11 cellular contexts compared by ENCODE assay signal in genomic region chr17:70405492-70406220, GRCh38.
DNase-seq lines count a peak whose midpoint lies in the region; ATAC-seq, FAIRE-seq and TF ChIP-seq lines count a peak whose summit lies in the region.
"Had no signal": no experiment of that assay in that cellular context is flagged by ENCODE, and none has a peak within 500 bp of the region (broad histone marks: within the 10 kb centered on the region; RNA-seq: fewer than 3 reads in every experiment).

No MANE protein-coding gene starts in this region.

- POLR2A ChIA-PET in CD4-positive, alpha-beta memory T cell (lab: Charles Lee; ENCODE audit: partially characterized antibody), result no interaction called here

- H3K27me3 Mint-ChIP-seq in CD4-positive, alpha-beta memory T cell, result no peaks in the 10 kb centered on the region

- ATAC-seq in gastrocnemius medialis, result no peak
- ATAC-seq: body of pancreas had no signal

- H3K36me3 Mint-ChIP-seq in CD4-positive, alpha-beta memory T cell, result no peaks in the 10 kb centered on the region

- CTCF ChIA-PET in CD4-positive, alpha-beta memory T cell (lab: Charles Lee; ENCODE audit: partially characterized antibody), result no interaction called here

- DNase-seq in AG09319 (ENCODE audit: extremely low read depth, low read depth), result peak; percentile 65
- DNase-seq in H54 (ENCODE audit: insufficient read length, low spot score), result peak; percentile 29
- DNase-seq in NOMO-1 treated with DMSO at 0.1 percent for 48 hours (lab: John Stamatoyannopoulos, UW; ENCODE audit: unreplicated experiment), result peak; percentile 84
- DNase-seq in foreskin fibroblast, result peak; percentile 82 to 94
- DNase-seq in gastrocnemius medialis, result no peak
- no peak for DNase-seq in CD4-positive, alpha-beta memory T cell
- DNase-seq in retina, result no peak
- no peak for DNase-seq in NCI-H2171 treated with DMSO at 0.1 percent for 48 hours (lab: John Stamatoyannopoulos, UW)
- DNase-seq: GF-D8, NCI-H69 had no signal

- peaks cover 0 to 2% (median 0%) of the 10 kb centered on the region in 8 donors for H3K9me3 Mint-ChIP-seq in CD4-positive, alpha-beta memory T cell

- no peaks in the 10 kb centered on the region for H3K9me3 ChIP-seq in gastrocnemius medialis
- no peaks in the 10 kb centered on the region for H3K9me3 ChIP-seq in CD4-positive, alpha-beta memory T cell (ENCODE audit: control insufficient read depth in 1 of 2, low read length in 2 of 2)
- H3K9me3 ChIP-seq: body of pancreas had no signal

- H3K27me3 ChIP-seq in gastrocnemius medialis, result no peaks in the 10 kb centered on the region
- H3K27me3 ChIP-seq in CD4-positive, alpha-beta memory T cell (ENCODE audit: insufficient read depth, low read length), result no peaks in the 10 kb centered on the region
- H3K27me3 ChIP-seq: body of pancreas had no signal

- H3K27ac ChIP-seq in gastrocnemius medialis, result no peak overlapping the region
- H3K27ac ChIP-seq in CD4-positive, alpha-beta memory T cell (ENCODE audit: low read depth, low read length), result no peak overlapping the region

- H3K36me3 ChIP-seq in gastrocnemius medialis, result no peaks in the 10 kb centered on the region
- no peaks in the 10 kb centered on the region for H3K36me3 ChIP-seq in CD4-positive, alpha-beta memory T cell (ENCODE audit: insufficient read depth, low read length)

- TF ChIP-seq CTCF in AG09319 (IDR thresholded peaks at IDR 0.05; ENCODE audit: low read depth, low read length) (no peak), foreskin fibroblast (IDR thresholded peaks at IDR 0.05; ENCODE audit: low read depth, low read length) (no peak), gastrocnemius medialis (IDR thresholded peaks at IDR 0.05 in 4 of 5, conservative IDR thresholded peaks at IDR 0.05 in 1 of 5) (no peak)

- no peak overlapping the region for H3K4me3 ChIP-seq in foreskin fibroblast (ENCODE audit: low read depth in 1 of 2, low read length in 2 of 2)
- no peak overlapping the region for H3K4me3 ChIP-seq in gastrocnemius medialis
- no peak overlapping the region for H3K4me3 ChIP-seq in CD4-positive, alpha-beta memory T cell (ENCODE audit: low read length in 2 of 2)
- H3K4me3 ChIP-seq: body of pancreas had no signal

- FAIRE-seq in H54 (lab: Jason Lieb, UNC), result peak; percentile 98

- intact Hi-C loops in gastrocnemius medialis (cut with DNase I; ENCODE audit: low total_unique reads), result no loop called here
- intact Hi-C loops in CD4-positive, alpha-beta memory T cell (cut with micrococcal nuclease), result no loop called here

- in situ Hi-C loops in gastrocnemius medialis (cut with MboI; ENCODE audit: low sequenced_read_pairs in 4 of 4), result no loop called here

- no peak for TF ChIP-seq POLR2A in H54 (IDR thresholded peaks at IDR 0.05; ENCODE audit: low read depth, low read length)
- no peak for TF ChIP-seq POLR2A in gastrocnemius medialis (IDR thresholded peaks at IDR 0.05)

- no peak overlapping the region for H3K4me3 Mint-ChIP-seq in CD4-positive, alpha-beta memory T cell

- H3K4me1 Mint-ChIP-seq in CD4-positive, alpha-beta memory T cell, result peaks cover 0 to 1% (median 0%) of the 10 kb centered on the region in 4 donors

- H3K27ac Mint-ChIP-seq in CD4-positive, alpha-beta memory T cell, result no peak overlapping the region

- H3K4me1 ChIP-seq in gastrocnemius medialis, result peaks cover 0 to 9% of the 10 kb centered on the region in 2 donors
- no peaks in the 10 kb centered on the region for H3K4me1 ChIP-seq in CD4-positive, alpha-beta memory T cell (ENCODE audit: insufficient read depth, low read length)

Comparison
In these comparisons a context has a peak if more than half of its experiments do, and no peak if none do; other contexts are left out.
1. DNase-seq: peak in AG09319 (single experiment), H54 (single experiment), NOMO-1 treated with DMSO at 0.1 percent for 48 hours (single experiment) and foreskin fibroblast (2 of 2); none in gastrocnemius medialis (0 of 2), CD4-positive, alpha-beta memory T cell (0 of 5), retina (single experiment) and NCI-H2171 treated with DMSO at 0.1 percent for 48 hours (single experiment).